In genomic region chr5:125348221-125348692, GRCh38 we compare ENCODE assay signal across 13 cellular contexts.
DNase-seq lines count a peak whose midpoint lies in the region; ATAC-seq, FAIRE-seq and TF ChIP-seq lines count a peak whose summit lies in the region.
"Had no signal": no experiment of that assay in that cellular context is flagged by ENCODE, and none has a peak within 500 bp of the region (broad histone marks: within the 10 kb centered on the region; RNA-seq: fewer than 3 reads in every experiment).

No MANE protein-coding gene starts in this region.

- no peak for ATAC-seq in activated CD8-positive, alpha-beta memory T cell treated with anti-CD3 and anti-CD28 coated beads, Interleukin-2, amount 10 ng/mL, durations not matched to agents 7 days and 5 days
- ATAC-seq: stimulated activated effector memory CD8-positive, alpha-beta T cell treated with anti-CD3 and anti-CD28 coated beads, Interleukin-12 subunit alpha, Interleukin-12 subunit beta, amount 100 ng/mL, for 72 hours had no signal

- H2AFZ ChIP-seq in neural progenitor cell (replicated peaks), result no peak overlapping the region

- H3K27me3 ChIP-seq in neural progenitor cell, result peaks cover 11% of the 10 kb centered on the region
- no peaks in the 10 kb centered on the region for H3K27me3 ChIP-seq in WERI-Rb-1 (ENCODE audit: insufficient read depth, low read depth, severe bottlenecking)
- H3K27me3 ChIP-seq: BLaER1, sigmoid colon had no signal

- no peak overlapping the region for H3K27ac ChIP-seq in neural progenitor cell
- no peak overlapping the region for H3K27ac ChIP-seq in WERI-Rb-1
- H3K27ac ChIP-seq: BLaER1 had no signal

- H3K79me2 ChIP-seq in neural progenitor cell (ENCODE audit: low read depth), result no peaks in the 10 kb centered on the region

- H3K9me3 ChIP-seq in neural progenitor cell (ENCODE audit: low read depth), result no peaks in the 10 kb centered on the region
- peaks cover 11% of the 10 kb centered on the region for H3K9me3 ChIP-seq in WERI-Rb-1 (ENCODE audit: severe bottlenecking)
- H3K9me3 ChIP-seq: sigmoid colon had no signal

- H3K4me1 ChIP-seq in neural progenitor cell, result peaks cover 31% of the 10 kb centered on the region
- H3K4me1 ChIP-seq: BLaER1 had no signal

- no peak overlapping the region for H3K9ac ChIP-seq in neural progenitor cell
- H3K9ac ChIP-seq: BLaER1 had no signal

- TF ChIP-seq CTCF in foreskin fibroblast (IDR thresholded peaks at IDR 0.05; ENCODE audit: low read depth, low read length) (no peak), neural progenitor cell (IDR thresholded peaks at IDR 0.05) (no peak), WERI-Rb-1 (IDR thresholded peaks at IDR 0.05; ENCODE audit: low read depth, low read length) (no peak)

- FAIRE-seq in GM12891 (lab: Jason Lieb, UNC), result no peak
- FAIRE-seq: GM12892 had no signal

- H3K36me3 ChIP-seq in neural progenitor cell (no peaks in the 10 kb centered on the region), WERI-Rb-1 (no peaks in the 10 kb centered on the region)
- H3K36me3 ChIP-seq: BLaER1, sigmoid colon had no signal

- CTCF ChIA-PET in activated CD8-positive, alpha-beta memory T cell treated with anti-CD3 and anti-CD28 coated beads, Interleukin-2, amount 10 ng/mL, durations not matched to agents 7 days and 5 days (lab: Charles Lee), result no interaction called here

- H3K4me1 Mint-ChIP-seq in neural progenitor cell, result peaks cover 56% of the 10 kb centered on the region
- H3K4me1 Mint-ChIP-seq in activated CD8-positive, alpha-beta memory T cell treated with anti-CD3 and anti-CD28 coated beads, Interleukin-2, amount 10 ng/mL, durations not matched to agents 7 days and 5 days, result no peaks in the 10 kb centered on the region
- H3K4me1 Mint-ChIP-seq: stimulated activated effector memory CD8-positive, alpha-beta T cell treated with anti-CD3 and anti-CD28 coated beads, Interleukin-12 subunit alpha, Interleukin-12 subunit beta, amount 100 ng/mL, for 72 hours had no signal

- no peak for TF ChIP-seq POLR2A in GM12891 (IDR thresholded peaks at IDR 0.05; ENCODE audit: low read depth, low read length)

- no peaks in the 10 kb centered on the region for H4K20me1 ChIP-seq in neural progenitor cell (ENCODE audit: low read depth)
- H4K20me1 ChIP-seq: BLaER1 had no signal

- peak overlapping the region; percentile 74 for H3K4me3 Mint-ChIP-seq in neural progenitor cell
- no peak overlapping the region for H3K4me3 Mint-ChIP-seq in activated CD8-positive, alpha-beta memory T cell treated with anti-CD3 and anti-CD28 coated beads, Interleukin-2, amount 10 ng/mL, durations not matched to agents 7 days and 5 days
- H3K4me3 Mint-ChIP-seq: stimulated activated effector memory CD8-positive, alpha-beta T cell treated with anti-CD3 and anti-CD28 coated beads, Interleukin-12 subunit alpha, Interleukin-12 subunit beta, amount 100 ng/mL, for 72 hours had no signal

- H3K27ac Mint-ChIP-seq in neural progenitor cell, result peak overlapping the region; percentile 98
- H3K27ac Mint-ChIP-seq in activated CD8-positive, alpha-beta memory T cell treated with anti-CD3 and anti-CD28 coated beads, Interleukin-2, amount 10 ng/mL, durations not matched to agents 7 days and 5 days, result no peak overlapping the region
- H3K27ac Mint-ChIP-seq: stimulated activated effector memory CD8-positive, alpha-beta T cell treated with anti-CD3 and anti-CD28 coated beads, Interleukin-12 subunit alpha, Interleukin-12 subunit beta, amount 100 ng/mL, for 72 hours had no signal

- DNase-seq in C1 segment of cervical spinal cord (lab: John Stamatoyannopoulos, UW) (peak in 8 of 14 donors; percentile 22 to 51 (median 32)), NCI-H69 (lab: John Stamatoyannopoulos, UW) (peak; percentile 94), foreskin fibroblast (peak; percentile 73 to 85), neural progenitor cell (ENCODE audit: low spot score) (peak; percentile 37), LoVo (ENCODE audit: low spot score) (no peak), WERI-Rb-1 (no peak), GM12891 (ENCODE audit: insufficient read length, low spot score) (no peak)
- DNase-seq in activated CD8-positive, alpha-beta memory T cell treated with anti-CD3 and anti-CD28 coated beads, Interleukin-2, amount 10 ng/mL, durations not matched to agents 7 days and 5 days, result no peak
- DNase-seq: NCI-H1694 treated with DMSO at 0.1 percent for 48 hours, sigmoid colon had no signal

- H3F3A ChIP-seq in neural progenitor cell (ENCODE audit: low read depth), result peaks cover 29% of the 10 kb centered on the region

- H3K27me3 Mint-ChIP-seq in neural progenitor cell (ENCODE audit: insufficient read depth, low read depth), result peaks cover 2% of the 10 kb centered on the region
- no peaks in the 10 kb centered on the region for H3K27me3 Mint-ChIP-seq in activated CD8-positive, alpha-beta memory T cell treated with anti-CD3 and anti-CD28 coated beads, Interleukin-2, amount 10 ng/mL, durations not matched to agents 7 days and 5 days

- H3K4me3 ChIP-seq in foreskin fibroblast (ENCODE audit: low read depth in 1 of 2, low read length in 2 of 2) (peak overlapping the region in 1 of 2 donors; percentile 27), neural progenitor cell (no peak overlapping the region), WERI-Rb-1 (ENCODE audit: low read depth, low read length) (no peak overlapping the region)
- H3K4me3 ChIP-seq: BLaER1, sigmoid colon had no signal

- H3K9me3 Mint-ChIP-seq in neural progenitor cell, result peaks cover 21% of the 10 kb centered on the region
- peaks cover 8% of the 10 kb centered on the region for H3K9me3 Mint-ChIP-seq in activated CD8-positive, alpha-beta memory T cell treated with anti-CD3 and anti-CD28 coated beads, Interleukin-2, amount 10 ng/mL, durations not matched to agents 7 days and 5 days (ENCODE audit: low read depth)

- H3K36me3 Mint-ChIP-seq in neural progenitor cell, result peaks cover 7% of the 10 kb centered on the region
- no peaks in the 10 kb centered on the region for H3K36me3 Mint-ChIP-seq in activated CD8-positive, alpha-beta memory T cell treated with anti-CD3 and anti-CD28 coated beads, Interleukin-2, amount 10 ng/mL, durations not matched to agents 7 days and 5 days
- H3K36me3 Mint-ChIP-seq: stimulated activated effector memory CD8-positive, alpha-beta T cell treated with anti-CD3 and anti-CD28 coated beads, Interleukin-12 subunit alpha, Interleukin-12 subunit beta, amount 100 ng/mL, for 72 hours had no signal

- peak overlapping the region; percentile 58 for H3K4me2 ChIP-seq in neural progenitor cell
- H3K4me2 ChIP-seq: BLaER1 had no signal

TF ChIP-seq in GM12891, 5 proteins besides CTCF, POLR2A, EP300 and RAD21:
- TF ChIP-seq SPI1 (IDR thresholded peaks at IDR 0.05; ENCODE audit: low read depth, low read length), result no peak
- TF ChIP-seq POLR2AphosphoS5 (IDR thresholded peaks at IDR 0.05; ENCODE audit: low read depth, low read length), result no peak
- TF ChIP-seq POU2F2 (IDR thresholded peaks at IDR 0.05; ENCODE audit: low read depth, low read length), result no peak
- TF ChIP-seq TAF1 (IDR thresholded peaks at IDR 0.05; ENCODE audit: low read depth, low read length), result no peak
- no peak for TF ChIP-seq PAX5 (IDR thresholded peaks at IDR 0.05; ENCODE audit: insufficient read depth, low read length, severe bottlenecking)

Comparison
In these comparisons a context has a peak if more than half of its experiments do, and no peak if none do; other contexts are left out.
1. DNase-seq: peak in C1 segment of cervical spinal cord (8 of 14), NCI-H69 (single experiment), foreskin fibroblast (2 of 2) and neural progenitor cell (single experiment); none in activated CD8-positive, alpha-beta memory T cell treated with anti-CD3 and anti-CD28 coated beads, Interleukin-2, amount 10 ng/mL, durations not matched to agents 7 days and 5 days (single experiment), LoVo (single experiment), WERI-Rb-1 (single experiment) and GM12891 (single experiment).